15 cellular contexts compared by ENCODE assay signal in the genomic region with DNA sequence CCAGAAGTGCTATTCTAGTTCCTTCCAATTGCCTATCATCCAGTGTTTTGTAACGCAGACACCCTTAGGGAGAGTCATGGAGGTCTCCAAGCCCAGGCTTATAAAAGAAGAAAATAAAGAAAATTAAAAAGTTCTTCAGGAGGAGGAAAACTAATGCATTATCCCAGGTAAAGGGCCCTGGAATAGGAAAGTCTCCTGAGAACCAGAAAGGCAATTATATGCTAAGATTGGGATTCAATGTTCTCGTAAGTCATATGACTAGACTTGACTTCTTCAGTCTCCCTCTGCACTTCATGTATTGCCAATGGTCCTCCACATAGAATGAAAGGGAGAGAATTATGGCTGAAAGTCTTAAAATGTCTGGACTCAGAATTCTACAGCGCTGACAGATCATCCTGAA.
DNase-seq lines count a peak whose midpoint lies in the region; ATAC-seq, FAIRE-seq and TF ChIP-seq lines count a peak whose summit lies in the region.
"Had no signal": no experiment of that assay in that cellular context is flagged by ENCODE, and none has a peak within 500 bp of the region (broad histone marks: within the 10 kb centered on the region; RNA-seq: fewer than 3 reads in every experiment).

No MANE protein-coding gene starts in this region.

- H3K4me3 Mint-ChIP-seq in GM23338 (no peak overlapping the region), neural progenitor cell (no peak overlapping the region)
- H3K4me3 Mint-ChIP-seq in naive thymus-derived CD8-positive, alpha-beta T cell: no peak overlapping the region
- H3K4me3 Mint-ChIP-seq: CD4-positive, CD25-positive, alpha-beta regulatory T cell; HFFc6 had no signal

- H3K27ac ChIP-seq in GM23338 (ENCODE audit: low read depth): no peak overlapping the region
- H3K27ac ChIP-seq in dorsolateral prefrontal cortex: peak overlapping the region; percentile 22 to 99 (median 95)
- H3K27ac ChIP-seq in neural progenitor cell: no peak overlapping the region
- H3K27ac ChIP-seq in temporal lobe (ENCODE audit: low read depth, low read length): peak overlapping the region; percentile 93
- H3K27ac ChIP-seq in pancreas: no peak overlapping the region
- H3K27ac ChIP-seq: 22Rv1, BLaER1 had no signal

- H3K9ac ChIP-seq in neural progenitor cell: no peak overlapping the region
- H3K9ac ChIP-seq: BLaER1 had no signal

- H3K4me1 Mint-ChIP-seq in GM23338: peaks cover 5% of the 10 kb centered on the region; the same call in 2 of the 3 replicates
- peaks cover 31% of the 10 kb centered on the region for H3K4me1 Mint-ChIP-seq in neural progenitor cell
- no peaks in the 10 kb centered on the region for H3K4me1 Mint-ChIP-seq in naive thymus-derived CD8-positive, alpha-beta T cell
- H3K4me1 Mint-ChIP-seq: CD4-positive, CD25-positive, alpha-beta regulatory T cell had no signal

- no peaks in the 10 kb centered on the region for H3K79me2 ChIP-seq in GM23338 (replicated peaks; ENCODE audit: insufficient read depth)
- H3K79me2 ChIP-seq in neural progenitor cell (ENCODE audit: low read depth): no peaks in the 10 kb centered on the region

- H3K27ac Mint-ChIP-seq in GM23338: no peak overlapping the region
- no peak overlapping the region for H3K27ac Mint-ChIP-seq in neural progenitor cell
- H3K27ac Mint-ChIP-seq in naive thymus-derived CD8-positive, alpha-beta T cell: no peak overlapping the region
- H3K27ac Mint-ChIP-seq: CD4-positive, CD25-positive, alpha-beta regulatory T cell; HFFc6 had no signal

- no peak for DNase-seq in GM23338 (ENCODE audit: low spot score)
- no peak for DNase-seq in dorsolateral prefrontal cortex
- no peak for DNase-seq in neural progenitor cell (ENCODE audit: low spot score)
- no peak for DNase-seq in activated gamma-delta T cell treated with Interleukin-2 at 50 U/mL for 16 hours
- DNase-seq in CD1c-positive myeloid dendritic cell (ENCODE audit: extremely low spot score): no peak
- no peak for DNase-seq in pancreas
- no peak for DNase-seq in naive thymus-derived CD8-positive, alpha-beta T cell
- DNase-seq: CD4-positive, CD25-positive, alpha-beta regulatory T cell; GF-D8; HCEC 1CT; HFFc6 had no signal

- H3K4me3 ChIP-seq in GM23338: no peak overlapping the region
- H3K4me3 ChIP-seq in dorsolateral prefrontal cortex: peak overlapping the region; percentile 10 to 76 (median 53)
- H3K4me3 ChIP-seq in neural progenitor cell: no peak overlapping the region
- H3K4me3 ChIP-seq in pancreas: no peak overlapping the region
- H3K4me3 ChIP-seq: BLaER1 had no signal

- intact Hi-C loops in dorsolateral prefrontal cortex (cut with DNase I) (loop anchor here in 1 of 2 donors (5.0 kb wide), 2 partner anchors 107 to 113 kb away; no protein-coding TSS in a partner anchor), pancreas (cut with DNase I) (no loop called here)

- H3K9me3 Mint-ChIP-seq in GM23338 (no peaks in the 10 kb centered on the region), neural progenitor cell (no peaks in the 10 kb centered on the region)
- no peaks in the 10 kb centered on the region for H3K9me3 Mint-ChIP-seq in naive thymus-derived CD8-positive, alpha-beta T cell
- H3K9me3 Mint-ChIP-seq: CD4-positive, CD25-positive, alpha-beta regulatory T cell had no signal

- H3F3A ChIP-seq in GM23338 (replicated peaks; ENCODE audit: low read depth) (no peaks in the 10 kb centered on the region), neural progenitor cell (ENCODE audit: low read depth) (peaks cover 35% of the 10 kb centered on the region)

- H3K9me2 ChIP-seq in GM23338 (ENCODE audit: insufficient read depth): no peaks in the 10 kb centered on the region

- H3K4me2 ChIP-seq in GM23338: no peak overlapping the region
- no peak overlapping the region for H3K4me2 ChIP-seq in neural progenitor cell
- H3K4me2 ChIP-seq: BLaER1 had no signal

- H2AFZ ChIP-seq in GM23338: 0 out of 2 replicates have a peak overlapping the region, but pooled peaks have one; percentile 85
- H2AFZ ChIP-seq in neural progenitor cell (replicated peaks): peak overlapping the region; percentile 86

- TF ChIP-seq CTCF in GM23338 (conservative IDR thresholded peaks at IDR 0.05; ENCODE audit: low read depth in 2 of 2): no peak
- TF ChIP-seq CTCF in dorsolateral prefrontal cortex (IDR thresholded peaks at IDR 0.05 in 54 of 56, conservative IDR thresholded peaks at IDR 0.05 in 2 of 56; ENCODE audit: low read depth in 1 of 56, partially characterized antibody in 56 of 56): peak in 1 of 56 donors; percentile 8
- no peak for TF ChIP-seq CTCF in neural progenitor cell (IDR thresholded peaks at IDR 0.05)
- no peak for TF ChIP-seq CTCF in pancreas (IDR thresholded peaks at IDR 0.05)

- H3K36me3 ChIP-seq in GM23338 (ENCODE audit: insufficient read depth) (no peaks in the 10 kb centered on the region), neural progenitor cell (no peaks in the 10 kb centered on the region), pancreas (no peaks in the 10 kb centered on the region)
- H3K36me3 ChIP-seq: BLaER1 had no signal

- H3K36me3 Mint-ChIP-seq in GM23338 (ENCODE audit: low read depth) (no peaks in the 10 kb centered on the region), neural progenitor cell (no peaks in the 10 kb centered on the region)
- H3K36me3 Mint-ChIP-seq in naive thymus-derived CD8-positive, alpha-beta T cell: no peaks in the 10 kb centered on the region
- H3K36me3 Mint-ChIP-seq: CD4-positive, CD25-positive, alpha-beta regulatory T cell had no signal

- H3K27me3 ChIP-seq in GM23338 (ENCODE audit: insufficient read depth) (no peaks in the 10 kb centered on the region), dorsolateral prefrontal cortex (no peaks in the 10 kb centered on the region), neural progenitor cell (no peaks in the 10 kb centered on the region), pancreas (no peaks in the 10 kb centered on the region)
- H3K27me3 ChIP-seq: BLaER1 had no signal

- WGBS in pancreas, 2 donors: 90 to 96% methylated on average over 3 of the region's 3 CpGs

- H4K20me1 ChIP-seq in GM23338 (replicated peaks; ENCODE audit: insufficient read depth) (no peaks in the 10 kb centered on the region), neural progenitor cell (ENCODE audit: low read depth) (no peaks in the 10 kb centered on the region)
- H4K20me1 ChIP-seq: BLaER1 had no signal

- H3K9me3 ChIP-seq in neural progenitor cell (ENCODE audit: low read depth): no peaks in the 10 kb centered on the region
- H3K9me3 ChIP-seq in pancreas: no peaks in the 10 kb centered on the region
- H3K9me3 ChIP-seq: BLaER1 had no signal

- FAIRE-seq in pancreas (lab: Jason Lieb, UNC): no peak
- FAIRE-seq: GM19239 had no signal

- POLR2A ChIA-PET in naive thymus-derived CD8-positive, alpha-beta T cell (lab: Charles Lee): no interaction called here

- ATAC-seq in GM23338: no peak
- ATAC-seq in pancreas: no peak
- no peak for ATAC-seq in naive thymus-derived CD8-positive, alpha-beta T cell

- H3K4me1 ChIP-seq in GM23338 (ENCODE audit: insufficient read depth) (no peaks in the 10 kb centered on the region), neural progenitor cell (peaks cover 32% of the 10 kb centered on the region), pancreas (no peaks in the 10 kb centered on the region)
- H3K4me1 ChIP-seq: BLaER1 had no signal

- H3K27me3 Mint-ChIP-seq in GM23338 (ENCODE audit: insufficient read depth, low read depth, poor library complexity) (peaks cover 2% of the 10 kb centered on the region), neural progenitor cell (ENCODE audit: insufficient read depth, low read depth) (no peaks in the 10 kb centered on the region)
- peaks cover 0 to 7% (median 1%) of the 10 kb centered on the region in 5 donors for H3K27me3 Mint-ChIP-seq in naive thymus-derived CD8-positive, alpha-beta T cell
- H3K27me3 Mint-ChIP-seq: CD4-positive, CD25-positive, alpha-beta regulatory T cell had no signal

TF ChIP-seq in GM23338, 12 proteins besides CTCF, POLR2A, EP300 and RAD21:
- no peak for TF ChIP-seq ZNF114 (CRISPR knock-in tag; IDR thresholded peaks at IDR 0.05)

Comparison
In these comparisons a context has a peak if more than half of its experiments do, and no peak if none do; other contexts are left out.
1. H3K27ac ChIP-seq: peak in dorsolateral prefrontal cortex (59 of 59) and temporal lobe (single experiment); none in GM23338 (single experiment), neural progenitor cell (single experiment) and pancreas (0 of 4).
2. H3K4me3 ChIP-seq: peak in dorsolateral prefrontal cortex (59 of 59); none in GM23338 (single experiment), neural progenitor cell (single experiment) and pancreas (0 of 4).